13 cellular contexts compared by ENCODE assay signal in genomic region chr1:209978721-209979120, GRCh38. TPM values are rescaled to one million over a fixed set of nuclear protein-coding genes. Genes with fewer than 3 reads are reported as not detected.
"Had no signal": no experiment of that assay in that cellular context is flagged by ENCODE, and none has a peak within 500 bp of the region (broad histone marks: within the 10 kb centered on the region; RNA-seq: fewer than 3 reads in every experiment).

No MANE protein-coding gene starts in this region.

RNA-seq across cellular contexts. Expression of gene SYT14, which starts 40.7 kb away (rescaled TPM):
- total RNA-seq: activated CD4-positive, alpha-beta memory T cell treated with anti-CD3 and anti-CD28 coated beads for 36 hours; activated CD4-positive, alpha-beta T cell treated with anti-CD3 and anti-CD28 coated beads for 36 hours; activated CD4-positive, alpha-beta T cell treated with anti-CD3 and anti-CD28 coated beads, Interleukin-2, amount 10 ng/mL, durations not matched to agents 24 days and 14 days; activated CD8-positive, alpha-beta memory T cell treated with anti-CD3 and anti-CD28 coated beads for 36 hours; activated CD8-positive, alpha-beta memory T cell treated with anti-CD3 and anti-CD28 coated beads, Interleukin-2, amount 10 ng/mL, durations not matched to agents 7 days and 5 days; activated CD8-positive, alpha-beta T cell treated with anti-CD3 and anti-CD28 coated beads, Interleukin-2, amount 10 ng/mL, durations not matched to agents 7 days and 5 days; activated naive CD4-positive, alpha-beta T cell treated with anti-CD3 and anti-CD28 coated beads for 36 hours; activated naive CD8-positive, alpha-beta T cell treated with anti-CD3 and anti-CD28 coated beads for 36 hours; activated T-helper 1 cell treated with anti-CD3 and anti-CD28 coated beads, Interleukin-12 subunit alpha, Interleukin-12 subunit beta, Interleukin-2, Interleukin-4 antibody, amounts not matched to agents 30 ng/mL and 10 ng/mL and 1 ng/mL, durations not matched to agents 14 hours and 24 hours and 36 hours; activated T-helper 2 cell treated with anti-CD3 and anti-CD28 coated beads, Interferon-gamma antibody, Interleukin-2, Interleukin-4, amounts not matched to agents 10 μg/mL and 5 μg/mL and 100 μg/mL, durations not matched to agents 14 hours and 24 hours and 36 hours; aorta; heart left ventricle; T-helper 2 cell treated with Interferon-gamma antibody and Interleukin-4, amounts not matched to agents 100 ng/mL and 5 ng/mL, for 36 hours had no signal
- polyA plus RNA-seq: heart left ventricle had no signal
